Comparison of ENCODE assay signal across 24 cellular contexts in the genomic region with DNA sequence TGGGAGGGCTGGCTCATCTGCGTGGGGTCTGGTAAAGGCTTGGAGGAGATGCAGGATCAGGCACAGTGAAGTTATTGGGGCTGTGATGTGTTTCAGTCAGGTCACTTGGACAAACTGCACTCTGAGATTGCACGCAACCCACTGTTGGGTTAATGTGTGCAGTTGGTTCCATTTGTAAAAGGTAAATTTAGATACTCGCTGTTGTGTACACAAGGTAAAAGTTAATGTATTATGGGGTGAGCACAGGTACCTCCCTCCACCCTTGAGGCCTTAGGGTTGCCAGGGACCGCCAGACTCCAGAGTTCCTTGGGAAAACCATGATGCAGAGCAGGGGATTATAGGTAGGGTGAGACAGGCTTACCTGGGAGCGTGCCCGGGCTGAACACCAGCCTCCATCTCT. TPM values are rescaled to one million over a fixed set of nuclear protein-coding genes. Genes with fewer than 3 reads are reported as not detected.
A peak's percentile ranks its signal among the peaks of the same experiment; 100 is the strongest.
DNase-seq lines count a peak whose midpoint lies in the region; ATAC-seq, FAIRE-seq and TF ChIP-seq lines count a peak whose summit lies in the region.
"Had no signal": no experiment of that assay in that cellular context is flagged by ENCODE, and none has a peak within 500 bp of the region (broad histone marks: within the 10 kb centered on the region; RNA-seq: fewer than 3 reads in every experiment).

No MANE protein-coding gene starts in this region.

- no peak overlapping the region for H3K4me3 Mint-ChIP-seq in WTC11
- H3K4me3 Mint-ChIP-seq in type B pancreatic cell = peak overlapping the region; percentile 36
- no peak overlapping the region for H3K4me3 Mint-ChIP-seq in nephron progenitor cell
- H3K4me3 Mint-ChIP-seq: CD8-positive, alpha-beta T cell; HFFc6 had no signal

- no peak for ATAC-seq in WTC11
- no peak for ATAC-seq in GM21381 (IDR thresholded peaks at IDR 0.05; ENCODE audit: unreplicated experiment)
- ATAC-seq: CD8-positive, alpha-beta T cell; GM12878 had no signal

- no peak for TF ChIP-seq CTCF in WTC11 (IDR thresholded peaks at IDR 0.05)
- TF ChIP-seq CTCF in kidney (IDR thresholded peaks at IDR 0.05; ENCODE audit: borderline replicate concordance, extremely low read depth, insufficient read depth) = no peak
- no peak for TF ChIP-seq CTCF in type B pancreatic cell (conservative IDR thresholded peaks at IDR 0.05)
- TF ChIP-seq CTCF in nephron progenitor cell (IDR thresholded peaks at IDR 0.05) = no peak

- POLR2A ChIA-PET in WTC11 (lab: Charles Lee) = no interaction called here

- DNase-seq in WTC11 (ENCODE audit: low spot score) (no peak), kidney (peak; percentile 47), type B pancreatic cell (ENCODE audit: extremely low spot score, unreplicated experiment) (no peak), H4 (ENCODE audit: low spot score) (no peak), nephron progenitor cell (no peak)
- DNase-seq: Calu3; CD8-positive, alpha-beta T cell; DMS53; EL; H7; HFFc6; NCI-H1417; NCI-H187 treated with DMSO at 0.1 percent for 48 hours; NCI-H2227 treated with DMSO at 0.1 percent for 48 hours; NCI-H510A treated with DMSO at 0.1 percent for 48 hours; NCI-H774; OCI-M1; SHP77 treated with DMSO at 0.1 percent for 48 hours had no signal

- H3K9me3 Mint-ChIP-seq in WTC11 (no peaks in the 10 kb centered on the region), type B pancreatic cell (no peaks in the 10 kb centered on the region), nephron progenitor cell (no peaks in the 10 kb centered on the region)
- H3K9me3 Mint-ChIP-seq: CD8-positive, alpha-beta T cell; HFFc6 had no signal

- H3K4me3 ChIP-seq in kidney (ENCODE audit: low read length in 2 of 2) = no peak overlapping the region
- no peak overlapping the region for H3K4me3 ChIP-seq in mucosa of stomach (ENCODE audit: low read length)
- H3K4me3 ChIP-seq: BLaER1 treated with 17β-estradiol and CSF1 and Interleukin-3, amounts not matched to agents 10 nM and 100 nM; GM12878 had no signal

- peaks cover 18 to 27% of the 10 kb centered on the region in 2 donors for H3K4me1 ChIP-seq in kidney (ENCODE audit: control insufficient read depth in 1 of 2, insufficient read depth in 1 of 2, low read depth in 1 of 2, low read length in 2 of 2)
- peaks cover 87% of the 10 kb centered on the region for H3K4me1 ChIP-seq in mucosa of stomach (ENCODE audit: control insufficient read depth, insufficient read depth, low read length)

- CTCF ChIA-PET in WTC11 (lab: Charles Lee) = interaction anchor here (1.0 kb wide), 1 partner anchor 38 kb away, joined by 5 read pairs; no protein-coding TSS in a partner anchor

- H3K27ac Mint-ChIP-seq in WTC11 (peak overlapping the region; percentile 72), type B pancreatic cell (peak overlapping the region; percentile 86), nephron progenitor cell (no peak overlapping the region)
- H3K27ac Mint-ChIP-seq: CD8-positive, alpha-beta T cell; HFFc6 had no signal

- peaks cover 0 to 10% of the 10 kb centered on the region in 2 donors for H3K36me3 ChIP-seq in kidney (ENCODE audit: control insufficient read depth in 1 of 2, insufficient read depth in 2 of 2, low read length in 2 of 2)
- no peaks in the 10 kb centered on the region for H3K36me3 ChIP-seq in mucosa of stomach (ENCODE audit: control insufficient read depth, insufficient read depth, low read length)

- no peaks in the 10 kb centered on the region for H3K27me3 ChIP-seq in mucosa of stomach (ENCODE audit: control insufficient read depth, insufficient read depth, low read length)
- H3K27me3 ChIP-seq: BLaER1 treated with 17β-estradiol and CSF1 and Interleukin-3, amounts not matched to agents 10 nM and 100 nM had no signal

- H3K36me3 Mint-ChIP-seq in WTC11 (peaks cover 39% of the 10 kb centered on the region), type B pancreatic cell (peaks cover 3% of the 10 kb centered on the region), nephron progenitor cell (ENCODE audit: low read depth) (peaks cover 10% of the 10 kb centered on the region)

- no peaks in the 10 kb centered on the region for H3K27me3 Mint-ChIP-seq in WTC11 (ENCODE audit: low read depth)
- H3K27me3 Mint-ChIP-seq in type B pancreatic cell = no peaks in the 10 kb centered on the region
- H3K27me3 Mint-ChIP-seq in nephron progenitor cell (ENCODE audit: low read depth, poor library complexity) = no peaks in the 10 kb centered on the region

- intact Hi-C loops in kidney (cut with DNase I) = no loop called here

- H3K9ac ChIP-seq in kidney (ENCODE audit: low read length in 2 of 2) (no peak overlapping the region), mucosa of stomach (ENCODE audit: low read length) (peak overlapping the region; percentile 48)
- H3K9ac ChIP-seq: BLaER1 treated with 17β-estradiol and CSF1 and Interleukin-3, amounts not matched to agents 10 nM and 100 nM; KMS-11 had no signal

- H3K4me1 Mint-ChIP-seq in WTC11 (peaks cover 12% of the 10 kb centered on the region), type B pancreatic cell (ENCODE audit: unreplicated experiment) (peaks cover 20% of the 10 kb centered on the region), nephron progenitor cell (peaks cover 53% of the 10 kb centered on the region)

- peak overlapping the region; percentile 43 to 44 for H3K27ac ChIP-seq in kidney (ENCODE audit: low read depth in 2 of 2, low read length in 2 of 2)
- H3K27ac ChIP-seq: BLaER1 treated with 17β-estradiol and CSF1 and Interleukin-3, amounts not matched to agents 10 nM and 100 nM; KMS-11 had no signal

- FAIRE-seq in kidney (lab: Jason Lieb, UNC) = no peak
- FAIRE-seq: GM12878, GM18507 had no signal

- H3K9me3 ChIP-seq in kidney (ENCODE audit: control insufficient read depth in 1 of 2, low read length in 2 of 2) (no peaks in the 10 kb centered on the region), mucosa of stomach (ENCODE audit: control insufficient read depth, low read length) (no peaks in the 10 kb centered on the region)
- H3K9me3 ChIP-seq: BLaER1 treated with 17β-estradiol and CSF1 and Interleukin-3, amounts not matched to agents 10 nM and 100 nM had no signal

TF ChIP-seq in WTC11, 78 proteins besides CTCF, POLR2A, EP300 and RAD21:
- no peak for TF ChIP-seq RORB (CRISPR knock-in tag; IDR thresholded peaks at IDR 0.05)
- no peak for TF ChIP-seq FOXJ3 (CRISPR knock-in tag; IDR thresholded peaks at IDR 0.05; ENCODE audit: borderline replicate concordance)
- TF ChIP-seq HMGXB4 (CRISPR knock-in tag; IDR thresholded peaks at IDR 0.05) = no peak
- TF ChIP-seq SMAD3 (CRISPR knock-in tag; IDR thresholded peaks at IDR 0.05; ENCODE audit: borderline replicate concordance) = no peak
- no peak for TF ChIP-seq NFATC4 (CRISPR knock-in tag; IDR thresholded peaks at IDR 0.05)
- TF ChIP-seq JUN (CRISPR knock-in tag; IDR thresholded peaks at IDR 0.05) = no peak

RNA-seq across cellular contexts. Expression of gene IMPA2, which starts 20.1 kb away (rescaled TPM):
- total RNA-seq in WTC11 (2021) (98.8 to 113 TPM (median 108 TPM) in 3 replicates), kidney (157 TPM), type B pancreatic cell (ENCODE audit: low replicate concordance) (53.6 and 56.3 TPM in 2 replicates)
- 348 TPM for polyA plus RNA-seq in kidney (ENCODE audit: insufficient read depth, low read depth, low replicate concordance)
- 38.9 and 41.4 TPM in 2 replicates for total RNA-seq in H4 (2014; rRNA removed; shearing (Covaris generic))
